Comparison of ENCODE assay signal across 23 cellular contexts in genomic region chr4:110042540-110043517, GRCh38.
DNase-seq lines count a peak whose midpoint lies in the region; FAIRE-seq and TF ChIP-seq lines count a peak whose summit lies in the region.
"Had no signal": no experiment of that assay in that cellular context is flagged by ENCODE, and none has a peak within 500 bp of the region (broad histone marks: within the 10 kb centered on the region; RNA-seq: fewer than 3 reads in every experiment).

No MANE protein-coding gene starts in this region.

- 49 to 71% (median 58%) methylated on average over 13 of the region's 13 CpGs for whole genome bisulfite sequencing in small intestine, 3 donors

- no peak overlapping the region for H2AFZ ChIP-seq in neural progenitor cell (replicated peaks)

- H3K4me3 ChIP-seq in Caco-2 (ENCODE audit: low read depth, low read length): no peak overlapping the region
- H3K4me3 ChIP-seq in adipocyte (ENCODE audit: low read length): peak overlapping the region; percentile 32
- H3K4me3 ChIP-seq in neural progenitor cell: no peak overlapping the region
- no peak overlapping the region for H3K4me3 ChIP-seq in small intestine (ENCODE audit: low read depth in 1 of 2, low read length in 2 of 2)
- H3K4me3 ChIP-seq: colonic mucosa, gastroesophageal sphincter, psoas muscle had no signal

- H3K36me3 ChIP-seq in Caco-2 (ENCODE audit: control insufficient read depth, insufficient read depth, low read length) (no peaks in the 10 kb centered on the region; the same call in 1 of the 2 replicates), adipocyte (ENCODE audit: control insufficient read depth, insufficient read depth, low read length, severe bottlenecking) (peaks cover 3% of the 10 kb centered on the region), neural progenitor cell (no peaks in the 10 kb centered on the region), small intestine (ENCODE audit: control insufficient read depth in 2 of 2, insufficient read depth in 2 of 2, low read length in 2 of 2) (no peaks in the 10 kb centered on the region)
- H3K36me3 ChIP-seq: colonic mucosa, gastroesophageal sphincter had no signal

- DNase-seq in Caco-2 (no peak), adipocyte (ENCODE audit: low read depth) (peak; percentile 49), foreskin melanocyte (peak; percentile 34), neural progenitor cell (ENCODE audit: low spot score) (peak; percentile 16), small intestine (no peak), GM19240 (ENCODE audit: insufficient read length, low spot score) (no peak)
- no peak for DNase-seq in activated CD4-positive, alpha-beta T cell treated with anti-CD3 and anti-CD28 coated beads, Interleukin-2, amount 50 U/mL, for 48 hours
- no peak for DNase-seq in stimulated activated CD4-positive, alpha-beta T cell treated with anti-CD3 and anti-CD28 coated beads, Interleukin-2, amount 100 ng/mL, for 48 hours
- DNase-seq: activated CD4-positive, alpha-beta T cell treated with anti-CD3 and anti-CD28 coated beads for 1 hour; activated CD8-positive, alpha-beta T cell treated with anti-CD3 and anti-CD28 coated beads, Interleukin-2, amount 10 ng/mL, durations not matched to agents 7 days and 5 days; activated effector memory CD4-positive, alpha-beta T cell treated with anti-CD3 and anti-CD28 coated beads, Interleukin-2, amount 50 U/mL, for 16 hours; C1 segment of cervical spinal cord; Calu3; colonic mucosa; effector memory CD8-positive, alpha-beta T cell; EL; islet precursor cell; NCI-H146; NCI-H510A treated with DMSO at 0.1 percent for 48 hours; psoas muscle had no signal

- no peak overlapping the region for H3K9ac ChIP-seq in adipocyte (ENCODE audit: low read length)
- no peak overlapping the region for H3K9ac ChIP-seq in neural progenitor cell
- H3K9ac ChIP-seq: KMS-11 had no signal

- TF ChIP-seq CTCF in Caco-2 (IDR thresholded peaks at IDR 0.05; ENCODE audit: insufficient read depth in 1 of 2, low read depth in 1 of 2, low read length in 1 of 2, severe bottlenecking in 1 of 2, unreplicated experiment in 1 of 2) (no peak), neural progenitor cell (IDR thresholded peaks at IDR 0.05) (no peak)

- POLR2A ChIA-PET in Caco-2 (lab: Charles Lee): interaction anchor here (0.6 kb wide), 1 partner anchor 9 kb away, joined by 5 read pairs; no protein-coding TSS in a partner anchor

- FAIRE-seq in small intestine (lab: Jason Lieb, UNC): no peak

- intact Hi-C loops in Caco-2 (cut with micrococcal nuclease; ENCODE audit: unreplicated experiment): loop anchor here (5.0 kb wide), 1 partner anchor 36 kb away; no protein-coding TSS in a partner anchor

- peak overlapping the region; percentile 72 for H3K27ac Mint-ChIP-seq in Caco-2 (ENCODE audit: unreplicated experiment)
- no peak overlapping the region for H3K27ac Mint-ChIP-seq in neural progenitor cell
- H3K27ac Mint-ChIP-seq: activated CD8-positive, alpha-beta T cell treated with anti-CD3 and anti-CD28 coated beads, Interleukin-2, amount 10 ng/mL, durations not matched to agents 7 days and 5 days; effector memory CD8-positive, alpha-beta T cell; stimulated activated memory B cell treated with anti-CD40 and anti-IgM and Interleukin-4, amounts not matched to agents 10 μg/mL and 1 μg/mL and 100 μg/mL, for 72 hours had no signal

- H3K27me3 ChIP-seq in Caco-2 (replicated peaks; ENCODE audit: control insufficient read depth, insufficient read depth, low read length) (no peaks in the 10 kb centered on the region), adipocyte (replicated peaks; ENCODE audit: control insufficient read depth, insufficient read depth, low read length) (no peaks in the 10 kb centered on the region), neural progenitor cell (no peaks in the 10 kb centered on the region), small intestine (ENCODE audit: control insufficient read depth in 2 of 2, insufficient read depth in 2 of 2, low read length in 2 of 2) (no peaks in the 10 kb centered on the region)
- H3K27me3 ChIP-seq: colonic mucosa, gastroesophageal sphincter had no signal

- no peaks in the 10 kb centered on the region for H3K36me3 Mint-ChIP-seq in Caco-2 (ENCODE audit: insufficient read depth, unreplicated experiment)
- H3K36me3 Mint-ChIP-seq in neural progenitor cell: peaks cover 7% of the 10 kb centered on the region
- H3K36me3 Mint-ChIP-seq: stimulated activated memory B cell treated with anti-CD40 and anti-IgM and Interleukin-4, amounts not matched to agents 10 μg/mL and 1 μg/mL and 100 μg/mL, for 72 hours had no signal

- H4K20me1 ChIP-seq in neural progenitor cell (ENCODE audit: low read depth): no peaks in the 10 kb centered on the region

- CTCF ChIA-PET in Caco-2 (lab: Charles Lee): no interaction called here

- H3K9me3 Mint-ChIP-seq in Caco-2 (ENCODE audit: unreplicated experiment) (no peaks in the 10 kb centered on the region), neural progenitor cell (no peaks in the 10 kb centered on the region)
- H3K9me3 Mint-ChIP-seq: effector memory CD8-positive, alpha-beta T cell; stimulated activated memory B cell treated with anti-CD40 and anti-IgM and Interleukin-4, amounts not matched to agents 10 μg/mL and 1 μg/mL and 100 μg/mL, for 72 hours had no signal

- no peaks in the 10 kb centered on the region for H3F3A ChIP-seq in neural progenitor cell (ENCODE audit: low read depth)

- peak overlapping the region; percentile 35 for H3K4me2 ChIP-seq in neural progenitor cell
- H3K4me2 ChIP-seq: KMS-11 had no signal

- no TSS peak for BruUV-seq in Caco-2 (replicated peaks; lab: Mats Ljungman, UMichigan)

- H3K4me1 Mint-ChIP-seq in Caco-2 (ENCODE audit: low read depth, unreplicated experiment): peaks cover 15% of the 10 kb centered on the region
- peaks cover 24% of the 10 kb centered on the region for H3K4me1 Mint-ChIP-seq in neural progenitor cell
- H3K4me1 Mint-ChIP-seq: stimulated activated memory B cell treated with anti-CD40 and anti-IgM and Interleukin-4, amounts not matched to agents 10 μg/mL and 1 μg/mL and 100 μg/mL, for 72 hours had no signal

- no peak overlapping the region for H3K27ac ChIP-seq in neural progenitor cell
- H3K27ac ChIP-seq in small intestine (ENCODE audit: low read depth in 1 of 2, low read length in 1 of 2): no peak overlapping the region
- H3K27ac ChIP-seq: colonic mucosa, gastroesophageal sphincter, KMS-11, psoas muscle had no signal

- peaks cover 15% of the 10 kb centered on the region for H3K4me1 ChIP-seq in Caco-2
- peaks cover 10% of the 10 kb centered on the region for H3K4me1 ChIP-seq in adipocyte (ENCODE audit: control insufficient read depth, insufficient read depth, low read length)
- H3K4me1 ChIP-seq in neural progenitor cell: peaks cover 8% of the 10 kb centered on the region
- H3K4me1 ChIP-seq in small intestine (ENCODE audit: control insufficient read depth in 2 of 2, insufficient read depth in 1 of 2, low read depth in 1 of 2, low read length in 1 of 2): no peaks in the 10 kb centered on the region
- H3K4me1 ChIP-seq: colonic mucosa, gastroesophageal sphincter, psoas muscle had no signal

- no peaks in the 10 kb centered on the region for H3K79me2 ChIP-seq in neural progenitor cell (ENCODE audit: low read depth)

- H3K9me3 ChIP-seq in Caco-2 (no peaks in the 10 kb centered on the region), adipocyte (ENCODE audit: control insufficient read depth, low read length) (no peaks in the 10 kb centered on the region), neural progenitor cell (ENCODE audit: low read depth) (no peaks in the 10 kb centered on the region), small intestine (ENCODE audit: control insufficient read depth, low read depth) (no peaks in the 10 kb centered on the region)
- H3K9me3 ChIP-seq: colonic mucosa, gastroesophageal sphincter, psoas muscle had no signal

- no peak overlapping the region for H3K4me3 Mint-ChIP-seq in Caco-2 (ENCODE audit: unreplicated experiment)
- no peak overlapping the region for H3K4me3 Mint-ChIP-seq in neural progenitor cell
- H3K4me3 Mint-ChIP-seq: activated CD8-positive, alpha-beta T cell treated with anti-CD3 and anti-CD28 coated beads, Interleukin-2, amount 10 ng/mL, durations not matched to agents 7 days and 5 days; effector memory CD8-positive, alpha-beta T cell; stimulated activated memory B cell treated with anti-CD40 and anti-IgM and Interleukin-4, amounts not matched to agents 10 μg/mL and 1 μg/mL and 100 μg/mL, for 72 hours had no signal

- H3K27me3 Mint-ChIP-seq in Caco-2 (ENCODE audit: insufficient read depth, unreplicated experiment) (no peaks in the 10 kb centered on the region), neural progenitor cell (ENCODE audit: insufficient read depth, low read depth) (peaks cover 7% of the 10 kb centered on the region)

Comparison
In these comparisons a context has a peak if more than half of its experiments do, and no peak if none do; other contexts are left out.
1. DNase-seq: peak in adipocyte (single experiment), foreskin melanocyte (single experiment) and neural progenitor cell (single experiment); none in Caco-2 (0 of 2), activated CD4-positive, alpha-beta T cell treated with anti-CD3 and anti-CD28 coated beads, Interleukin-2, amount 50 U/mL, for 48 hours (0 of 2), small intestine (single experiment), stimulated activated CD4-positive, alpha-beta T cell treated with anti-CD3 and anti-CD28 coated beads, Interleukin-2, amount 100 ng/mL, for 48 hours (0 of 2) and GM19240 (single experiment).